ENCODE assay signal across 8 cellular contexts in genomic region chr5:119341452-119342349, GRCh38. TPM values are rescaled to one million over a fixed set of nuclear protein-coding genes. Genes with fewer than 3 reads are reported as not detected.
DNase-seq lines count a peak whose midpoint lies in the region; ATAC-seq and TF ChIP-seq lines count a peak whose summit lies in the region.

No MANE protein-coding gene starts in this region.

- H3K23me2 ChIP-seq in H9 (ENCODE audit: insufficient read length, low read depth, low read length, poor library complexity, severe bottlenecking) = no peaks in the 10 kb centered on the region

- H3K4me2 ChIP-seq in H9 (ENCODE audit: insufficient read depth, insufficient read length, low read length) = no peak overlapping the region

- H2BK20ac ChIP-seq in H9 (ENCODE audit: low read depth, low read length, poor library complexity, severe bottlenecking) = no peak overlapping the region

- H3K79me2 ChIP-seq in H9 (ENCODE audit: insufficient read depth, low read length) = no peaks in the 10 kb centered on the region

- H3K4me3 Mint-ChIP-seq in naive thymus-derived CD4-positive, alpha-beta T cell = peak overlapping the region; percentile 69 to 94 (median 86)
- H3K4me3 Mint-ChIP-seq in chondrocyte (ENCODE audit: unreplicated experiment) (no peak overlapping the region), H9 (no peak overlapping the region)

- no peak overlapping the region for H2BK5ac ChIP-seq in H9 (ENCODE audit: insufficient read length, low read length)

- no peaks in the 10 kb centered on the region for H3K27me3 ChIP-seq in naive thymus-derived CD4-positive, alpha-beta T cell (ENCODE audit: control insufficient read depth in 2 of 2, insufficient read depth in 2 of 2, low read length in 2 of 2)
- no peaks in the 10 kb centered on the region for H3K27me3 ChIP-seq in H9 (ENCODE audit: insufficient read depth, low read length)

- H3K36me3 Mint-ChIP-seq in naive thymus-derived CD4-positive, alpha-beta T cell = peaks cover 0 to 57% (median 7%) of the 10 kb centered on the region in 5 donors
- H3K36me3 Mint-ChIP-seq in chondrocyte (ENCODE audit: low read depth) (no peaks in the 10 kb centered on the region), H9 (ENCODE audit: insufficient read depth in 1 of 3, low read depth in 3 of 3) (0 out of 7 replicates have a peak, but pooled peaks cover 0 to 2% (median 0%) of the 10 kb centered on the region in 3 experiments)

- no peak overlapping the region for H2BK15ac ChIP-seq in H9 (ENCODE audit: low read depth, low read length)

- H4K91ac ChIP-seq in H9 (ENCODE audit: insufficient read length, low read depth, low read length) = no peak overlapping the region

- H2AK5ac ChIP-seq in H9 (ENCODE audit: insufficient read length, low read length) = no peak overlapping the region

- H3K27ac Mint-ChIP-seq in naive thymus-derived CD4-positive, alpha-beta T cell = peak overlapping the region; percentile 84 to 99 (median 94)
- H3K27ac Mint-ChIP-seq in chondrocyte (ENCODE audit: unreplicated experiment) (no peak overlapping the region), H9 (no peak overlapping the region; a peak in 2 of 7 replicates)

- H3K4me3 ChIP-seq in naive thymus-derived CD4-positive, alpha-beta T cell (ENCODE audit: low read length) = peak overlapping the region; percentile 33

- H3K4me1 ChIP-seq in naive thymus-derived CD4-positive, alpha-beta T cell (ENCODE audit: control insufficient read depth in 2 of 2, insufficient read depth in 2 of 2, low read length in 2 of 2) = peaks cover 91 to 96% of the 10 kb centered on the region in 2 donors
- 0 out of 2 replicates have a peak, but pooled peaks cover 3% of the 10 kb centered on the region for H3K4me1 ChIP-seq in H9 (ENCODE audit: insufficient read depth, low read length)

- H3K9me3 ChIP-seq in naive thymus-derived CD4-positive, alpha-beta T cell (ENCODE audit: control insufficient read depth in 2 of 3, low read length in 3 of 3) = no peaks in the 10 kb centered on the region
- no peaks in the 10 kb centered on the region for H3K9me3 ChIP-seq in H9 (ENCODE audit: control insufficient read depth, low read depth, low read length)

- H3K27me3 Mint-ChIP-seq in naive thymus-derived CD4-positive, alpha-beta T cell = no peaks in the 10 kb centered on the region
- H3K27me3 Mint-ChIP-seq in chondrocyte (ENCODE audit: low read depth) (no peaks in the 10 kb centered on the region), H9 (ENCODE audit: low read depth) (no peaks in the 10 kb centered on the region)

- no peak overlapping the region for H3K14ac ChIP-seq in H9 (ENCODE audit: insufficient read depth, low read length)

- no peak overlapping the region for H2BK12ac ChIP-seq in H9 (ENCODE audit: insufficient read length, low read depth, low read length)

- H2BK120ac ChIP-seq in H9 (ENCODE audit: low read depth, low read length, poor library complexity, severe bottlenecking) = no peak overlapping the region

- intact Hi-C loops in naive thymus-derived CD4-positive, alpha-beta T cell (cut with micrococcal nuclease) = loop anchor here (1.0 to 5.0 kb wide), 8 partner anchors 8 to 319 kb away; partner anchors contain the start of gene DMXL1 (in 1 of the 2)

- H3K23ac ChIP-seq in H9 (ENCODE audit: insufficient read length, low read depth, low read length) = no peak overlapping the region

- peak overlapping the region; percentile 78 for H3K27ac ChIP-seq in naive thymus-derived CD4-positive, alpha-beta T cell (ENCODE audit: low read depth, low read length)
- H3K27ac ChIP-seq in H9 (ENCODE audit: insufficient read length, low read depth, low read length) = no peak overlapping the region

- no peak overlapping the region for H2AFZ ChIP-seq in H9 (ENCODE audit: low read length)

- no peaks in the 10 kb centered on the region for H3K36me3 ChIP-seq in naive thymus-derived CD4-positive, alpha-beta T cell (ENCODE audit: control insufficient read depth in 2 of 3, insufficient read depth in 3 of 3, low read length in 3 of 3)

- H3K18ac ChIP-seq in H9 (ENCODE audit: insufficient read length, low read depth, low read length) = no peak overlapping the region

- peak; percentile 43 for ATAC-seq in GM18873 (IDR thresholded peaks at IDR 0.05; ENCODE audit: low FRiP score, unreplicated experiment)
- ATAC-seq in HG02763 (IDR thresholded peaks at IDR 0.05; ENCODE audit: unreplicated experiment) = peak; percentile 42
- peak; percentile 34 for ATAC-seq in naive thymus-derived CD4-positive, alpha-beta T cell

- no peak overlapping the region for H3K9ac ChIP-seq in H9 (ENCODE audit: extremely low read depth, insufficient read length, low read length)

- no peak overlapping the region for H3K56ac ChIP-seq in H9 (ENCODE audit: insufficient read length, low read depth, low read length)

- no peak overlapping the region for H4K8ac ChIP-seq in H9 (replicated peaks; ENCODE audit: insufficient read length, low read depth, low read length)

- peaks cover 2% of the 10 kb centered on the region for H3K79me1 ChIP-seq in H9 (ENCODE audit: insufficient read depth, low read depth, low read length, poor library complexity, severe bottlenecking)

- TF ChIP-seq CTCF in chondrocyte (IDR thresholded peaks at IDR 0.05) (no peak), H9 (conservative IDR thresholded peaks at IDR 0.05) (no peak)

- no peaks in the 10 kb centered on the region for H3K9me3 Mint-ChIP-seq in naive thymus-derived CD4-positive, alpha-beta T cell
- H3K9me3 Mint-ChIP-seq in chondrocyte (ENCODE audit: low read depth) = no peaks in the 10 kb centered on the region
- H3K9me3 Mint-ChIP-seq in H9 = no peaks in the 10 kb centered on the region

- H4K5ac ChIP-seq in H9 (ENCODE audit: insufficient read length, low read depth, low read length) = no peak overlapping the region

- H4K20me1 ChIP-seq in H9 (ENCODE audit: control insufficient read depth, insufficient read depth, insufficient read length) = no peaks in the 10 kb centered on the region

- WGBS in H9 (ENCODE audit: extremely low coverage, insufficient read length, low lambda C conversion rate) = no CpG with 5 or more reads among the region's 6 CpGs

- no peak overlapping the region for H3K4ac ChIP-seq in H9 (ENCODE audit: low read depth, low read length)

- no peak overlapping the region for H3T11ph ChIP-seq in H9 (ENCODE audit: low read length)

- POLR2A ChIA-PET in naive thymus-derived CD4-positive, alpha-beta T cell (lab: Charles Lee) = interaction anchor here (0.9 to 7.2 kb wide), 19 partner anchors 10 to 271 kb away, joined by 3 to 41 read pairs (median 5); partner anchors contain the start of genes DMXL1 and TNFAIP8

- CTCF ChIA-PET in naive thymus-derived CD4-positive, alpha-beta T cell (lab: Charles Lee) = interaction anchor here (0.8 to 6.4 kb wide), 7 partner anchors 9 to 319 kb away, joined by 3 to 44 read pairs (median 5); no protein-coding TSS in a partner anchor

- peaks cover 75 to 98% (median 97%) of the 10 kb centered on the region in 7 donors for H3K4me1 Mint-ChIP-seq in naive thymus-derived CD4-positive, alpha-beta T cell
- H3K4me1 Mint-ChIP-seq in chondrocyte (ENCODE audit: low read depth) = peaks cover 37% of the 10 kb centered on the region
- peaks cover 30 to 31% of the 10 kb centered on the region in 2 experiments for H3K4me1 Mint-ChIP-seq in H9

- DNase-seq in NOMO-1 treated with DMSO at 0.1 percent for 48 hours (lab: John Stamatoyannopoulos, UW; ENCODE audit: unreplicated experiment) = peak; percentile 84
- no peak for DNase-seq in naive thymus-derived CD4-positive, alpha-beta T cell
- no peak for DNase-seq in ureter (ENCODE audit: low spot score)
- DNase-seq in chondrocyte (ENCODE audit: low spot score) = no peak
- no peak for DNase-seq in NCI-H748 treated with DMSO at 0.1 percent for 48 hours (lab: John Stamatoyannopoulos, UW)
- no peak for DNase-seq in H9

RNA-seq across cellular contexts. Expression of gene TNFAIP8, which starts 14.1 kb away (rescaled TPM):
- 100 to 1,000 TPM; 102 to 162 (median 130) TPM for total RNA-seq in naive thymus-derived CD4-positive, alpha-beta T cell
- 100 to 1,000 TPM; 261 to 285 TPM for polyA plus RNA-seq in naive thymus-derived CD4-positive, alpha-beta T cell
- total RNA-seq in ureter = 25.3 TPM
- total RNA-seq in chondrocyte = 15.0 to 22.3 TPM (median 19.5 TPM) in 3 replicates
- total RNA-seq in H9 (2021) = 7.3 and 8.1 TPM in 2 replicates

Comparison
In these comparisons a context has a peak if more than half of its experiments do, and no peak if none do; other contexts are left out.
1. H3K27ac Mint-ChIP-seq: peak in naive thymus-derived CD4-positive, alpha-beta T cell (9 of 9); none in chondrocyte (single experiment) and H9 (0 of 3).
2. H3K4me3 Mint-ChIP-seq: peak in naive thymus-derived CD4-positive, alpha-beta T cell (10 of 10); none in chondrocyte (single experiment) and H9 (0 of 2).
3. Peak in every context shown above with its lines, with median percentiles within 50 percentile points of each other: ATAC-seq.